Comparison of ENCODE assay signal across 33 cellular contexts in genomic region chr5:72425995-72426394, GRCh38.
"Had no signal": no experiment of that assay in that cellular context is flagged by ENCODE, and none has a peak within 500 bp of the region (broad histone marks: within the 10 kb centered on the region; RNA-seq: fewer than 3 reads in every experiment).

No MANE protein-coding gene starts in this region.

- H3K9me3 Mint-ChIP-seq: activated B cell treated with CpG ODN at 0.5 μM for 24 hours; activated CD4-positive, alpha-beta memory T cell treated with anti-CD3 and anti-CD28 coated beads for 36 hours; activated CD4-positive, alpha-beta T cell treated with anti-CD3 and anti-CD28 coated beads, Interleukin-2, amount 10 ng/mL, durations not matched to agents 24 days and 14 days; activated naive CD4-positive, alpha-beta T cell treated with anti-CD3 and anti-CD28 coated beads, Interleukin-2, amount 10 ng/mL, durations not matched to agents 7 days and 5 days; activated naive CD4-positive, alpha-beta T cell treated with anti-CD3 and anti-CD28 coated beads, Interleukin-2, amount 50 U/mL, for 72 hours; activated naive CD8-positive, alpha-beta T cell treated with anti-CD3 and anti-CD28 coated beads, Interleukin-2, amount 10 ng/mL, durations not matched to agents 7 days and 5 days; activated T-helper 1 cell treated with anti-CD3 and anti-CD28 coated beads, Interleukin-12 subunit alpha, Interleukin-12 subunit beta, Interleukin-2, Interleukin-4 antibody, amounts not matched to agents 30 ng/mL and 10 ng/mL and 1 ng/mL, durations not matched to agents 14 hours and 24 hours and 36 hours; endodermal cell; T-cell; T-helper 1 cell treated with Interleukin-12 subunit alpha and Interleukin-12 subunit beta and Interleukin-4 antibody, amounts not matched to agents 30 μg/mL and 1 μg/mL, for 36 hours had no signal

- H3K36me3 ChIP-seq: ascending aorta, breast epithelium, cardiac muscle cell, colonic mucosa, WERI-Rb-1 had no signal

- H3K36me3 Mint-ChIP-seq: activated CD4-positive, alpha-beta memory T cell treated with anti-CD3 and anti-CD28 coated beads for 36 hours; activated CD8-positive, alpha-beta memory T cell treated with anti-CD3 and anti-CD28 coated beads, Interleukin-2, amount 10 ng/mL, durations not matched to agents 7 days and 5 days; activated naive CD4-positive, alpha-beta T cell treated with anti-CD3 and anti-CD28 coated beads, Interleukin-2, amount 10 ng/mL, durations not matched to agents 7 days and 5 days; activated naive CD4-positive, alpha-beta T cell treated with anti-CD3 and anti-CD28 coated beads, Interleukin-2, amount 50 U/mL, for 72 hours; activated naive CD8-positive, alpha-beta T cell treated with anti-CD3 and anti-CD28 coated beads, Interleukin-2, amount 10 ng/mL, durations not matched to agents 7 days and 5 days; brain; T-cell had no signal

- H3K4me1 ChIP-seq: breast epithelium, colonic mucosa had no signal

- H3K4me1 Mint-ChIP-seq: activated B cell treated with CpG ODN at 0.5 μM for 24 hours; activated CD4-positive, alpha-beta T cell treated with anti-CD3 and anti-CD28 coated beads for 36 hours; activated CD4-positive, alpha-beta T cell treated with anti-CD3 and anti-CD28 coated beads, Interleukin-2, amount 10 ng/mL, durations not matched to agents 24 days and 14 days; activated CD8-positive, alpha-beta memory T cell treated with anti-CD3 and anti-CD28 coated beads, Interleukin-2, amount 10 ng/mL, durations not matched to agents 7 days and 5 days; activated naive CD4-positive, alpha-beta T cell treated with anti-CD3 and anti-CD28 coated beads, Interleukin-2, amount 10 ng/mL, durations not matched to agents 7 days and 5 days; activated naive CD8-positive, alpha-beta T cell treated with anti-CD3 and anti-CD28 coated beads, Interleukin-2, amount 10 ng/mL, durations not matched to agents 7 days and 5 days; endodermal cell; T-cell had no signal

- DNase-seq: activated B cell treated with CpG ODN at 0.5 μM for 24 hours; activated CD4-positive, alpha-beta memory T cell treated with anti-CD3 and anti-CD28 coated beads for 36 hours; activated CD4-positive, alpha-beta T cell treated with anti-CD3 and anti-CD28 coated beads for 36 hours; activated CD4-positive, alpha-beta T cell treated with anti-CD3 and anti-CD28 coated beads, Interleukin-2, amount 10 ng/mL, durations not matched to agents 24 days and 14 days; activated CD8-positive, alpha-beta memory T cell treated with anti-CD3 and anti-CD28 coated beads, Interleukin-2, amount 10 ng/mL, durations not matched to agents 7 days and 5 days; activated CD8-positive, alpha-beta memory T cell treated with anti-CD3 and anti-CD28 coated beads, Interleukin-2, amount 50 U/mL, for 4 hours; activated CD8-positive, alpha-beta T cell treated with anti-CD3 and anti-CD28 coated beads, Interleukin-2, amount 10 ng/mL, durations not matched to agents 7 days and 5 days; activated gamma-delta T cell; activated naive CD4-positive, alpha-beta T cell; activated naive CD4-positive, alpha-beta T cell treated with anti-CD3 and anti-CD28 coated beads, Interleukin-2, amount 10 ng/mL, durations not matched to agents 7 days and 5 days; activated naive CD8-positive, alpha-beta T cell treated with anti-CD3 and anti-CD28 coated beads, Interleukin-2, amount 10 ng/mL, durations not matched to agents 7 days and 5 days; activated T-cell treated with anti-CD3 and anti-CD28 coated beads, Interleukin-2, amount 50 U/mL, for 1 hour; activated T-cell treated with anti-CD3 and anti-CD28 coated beads, Interleukin-2, amount 50 U/mL, for 48 hours; central memory CD4-positive, alpha-beta T cell; cerebellar nuclear complex; colonic mucosa; effector memory CD4-positive, alpha-beta T cell; endodermal cell; foreskin fibroblast; head of caudate nucleus; T-cell; T1000; WERI-Rb-1 had no signal

- H3K4me3 Mint-ChIP-seq: activated B cell treated with CpG ODN at 0.5 μM for 24 hours; activated CD4-positive, alpha-beta memory T cell treated with anti-CD3 and anti-CD28 coated beads for 36 hours; activated CD4-positive, alpha-beta T cell treated with anti-CD3 and anti-CD28 coated beads for 36 hours; activated CD4-positive, alpha-beta T cell treated with anti-CD3 and anti-CD28 coated beads, Interleukin-2, amount 10 ng/mL, durations not matched to agents 24 days and 14 days; activated CD8-positive, alpha-beta memory T cell treated with anti-CD3 and anti-CD28 coated beads, Interleukin-2, amount 10 ng/mL, durations not matched to agents 7 days and 5 days; activated CD8-positive, alpha-beta T cell treated with anti-CD3 and anti-CD28 coated beads, Interleukin-2, amount 10 ng/mL, durations not matched to agents 7 days and 5 days; activated naive CD4-positive, alpha-beta T cell treated with anti-CD3 and anti-CD28 coated beads, Interleukin-2, amount 10 ng/mL, durations not matched to agents 7 days and 5 days; activated naive CD8-positive, alpha-beta T cell treated with anti-CD3 and anti-CD28 coated beads, Interleukin-2, amount 10 ng/mL, durations not matched to agents 7 days and 5 days; activated T-helper 1 cell treated with anti-CD3 and anti-CD28 coated beads, Interleukin-12 subunit alpha, Interleukin-12 subunit beta, Interleukin-2, Interleukin-4 antibody, amounts not matched to agents 30 ng/mL and 10 ng/mL and 1 ng/mL, durations not matched to agents 14 hours and 24 hours and 36 hours; brain; endodermal cell; T-cell; T-helper 1 cell treated with Interleukin-12 subunit alpha and Interleukin-12 subunit beta and Interleukin-4 antibody, amounts not matched to agents 30 μg/mL and 1 μg/mL, for 36 hours had no signal

- FAIRE-seq: frontal cortex had no signal

- H3K9me3 ChIP-seq: ascending aorta, breast epithelium, colonic mucosa had no signal

- ATAC-seq: activated CD4-positive, alpha-beta T cell treated with anti-CD3 and anti-CD28 coated beads for 36 hours; activated CD4-positive, CD25-positive, alpha-beta regulatory T cell treated with anti-CD3 and anti-CD28 coated beads, Interleukin-2, amount 50 U/mL, for 24 hours; activated CD8-positive, alpha-beta memory T cell treated with anti-CD3 and anti-CD28 coated beads, Interleukin-2, amount 10 ng/mL, durations not matched to agents 7 days and 5 days; activated CD8-positive, alpha-beta T cell treated with anti-CD3 and anti-CD28 coated beads, Interleukin-2, amount 10 ng/mL, durations not matched to agents 7 days and 5 days; activated naive CD4-positive, alpha-beta T cell treated with anti-CD3 and anti-CD28 coated beads, Interleukin-2, amount 50 U/mL, for 72 hours; esophagus mucosa; T-cell had no signal

- H3K27ac Mint-ChIP-seq: activated B cell treated with CpG ODN at 0.5 μM for 24 hours; activated CD4-positive, alpha-beta memory T cell treated with anti-CD3 and anti-CD28 coated beads for 36 hours; activated CD4-positive, alpha-beta T cell treated with anti-CD3 and anti-CD28 coated beads for 36 hours; activated CD4-positive, alpha-beta T cell treated with anti-CD3 and anti-CD28 coated beads, Interleukin-2, amount 10 ng/mL, durations not matched to agents 24 days and 14 days; activated CD8-positive, alpha-beta memory T cell treated with anti-CD3 and anti-CD28 coated beads, Interleukin-2, amount 10 ng/mL, durations not matched to agents 7 days and 5 days; activated CD8-positive, alpha-beta T cell treated with anti-CD3 and anti-CD28 coated beads, Interleukin-2, amount 10 ng/mL, durations not matched to agents 7 days and 5 days; activated naive CD4-positive, alpha-beta T cell treated with anti-CD3 and anti-CD28 coated beads, Interleukin-2, amount 10 ng/mL, durations not matched to agents 7 days and 5 days; activated naive CD4-positive, alpha-beta T cell treated with anti-CD3 and anti-CD28 coated beads, Interleukin-2, amount 50 U/mL, for 72 hours; activated naive CD8-positive, alpha-beta T cell treated with anti-CD3 and anti-CD28 coated beads, Interleukin-2, amount 10 ng/mL, durations not matched to agents 7 days and 5 days; activated T-helper 1 cell treated with anti-CD3 and anti-CD28 coated beads, Interleukin-12 subunit alpha, Interleukin-12 subunit beta, Interleukin-2, Interleukin-4 antibody, amounts not matched to agents 30 ng/mL and 10 ng/mL and 1 ng/mL, durations not matched to agents 14 hours and 24 hours and 36 hours; endodermal cell; T-cell; T-helper 1 cell treated with Interleukin-12 subunit alpha and Interleukin-12 subunit beta and Interleukin-4 antibody, amounts not matched to agents 30 μg/mL and 1 μg/mL, for 36 hours had no signal

- H3K4me3 ChIP-seq: ascending aorta, breast epithelium, cardiac muscle cell, colonic mucosa had no signal

- H3K27me3 ChIP-seq: ascending aorta, breast epithelium, cardiac muscle cell, colonic mucosa had no signal

- H3K27ac ChIP-seq: breast epithelium, cardiac muscle cell, colonic mucosa, WERI-Rb-1 had no signal
